Comparison of ENCODE assay signal across 9 cellular contexts in genomic region chr13:67736646-67737420, GRCh38.
DNase-seq lines count a peak whose midpoint lies in the region; ATAC-seq and TF ChIP-seq lines count a peak whose summit lies in the region.
"Had no signal": no experiment of that assay in that cellular context is flagged by ENCODE, and none has a peak within 500 bp of the region (broad histone marks: within the 10 kb centered on the region; RNA-seq: fewer than 3 reads in every experiment).

No MANE protein-coding gene starts in this region.

- H3K27ac Mint-ChIP-seq in stimulated activated naive B cell treated with anti-CD40 and anti-IgM and Interleukin-4, amounts not matched to agents 10 μg/mL and 1 μg/mL and 100 μg/mL, for 72 hours: no peak overlapping the region
- no peak overlapping the region for H3K27ac Mint-ChIP-seq in activated CD8-positive, alpha-beta memory T cell treated with anti-CD3 and anti-CD28 coated beads, Interleukin-2, amount 10 ng/mL, durations not matched to agents 7 days and 5 days

- no peak for TF ChIP-seq CTCF in fibroblast of villous mesenchyme (IDR thresholded peaks at IDR 0.05; ENCODE audit: insufficient read depth, low read depth, low read length)

- no peak overlapping the region for H3K4me3 Mint-ChIP-seq in stimulated activated naive B cell treated with anti-CD40 and anti-IgM and Interleukin-4, amounts not matched to agents 10 μg/mL and 1 μg/mL and 100 μg/mL, for 72 hours
- H3K4me3 Mint-ChIP-seq in activated CD8-positive, alpha-beta memory T cell treated with anti-CD3 and anti-CD28 coated beads, Interleukin-2, amount 10 ng/mL, durations not matched to agents 7 days and 5 days: no peak overlapping the region

- CTCF ChIA-PET in activated CD8-positive, alpha-beta memory T cell treated with anti-CD3 and anti-CD28 coated beads, Interleukin-2, amount 10 ng/mL, durations not matched to agents 7 days and 5 days (lab: Charles Lee): no interaction called here

- peaks cover 0 to 4% of the 10 kb centered on the region in 2 donors for H3K9me3 Mint-ChIP-seq in stimulated activated naive B cell treated with anti-CD40 and anti-IgM and Interleukin-4, amounts not matched to agents 10 μg/mL and 1 μg/mL and 100 μg/mL, for 72 hours
- peaks cover 14% of the 10 kb centered on the region for H3K9me3 Mint-ChIP-seq in activated CD8-positive, alpha-beta memory T cell treated with anti-CD3 and anti-CD28 coated beads, Interleukin-2, amount 10 ng/mL, durations not matched to agents 7 days and 5 days (ENCODE audit: low read depth)

- ATAC-seq in stimulated activated naive B cell treated with anti-CD40 and anti-IgM and Interleukin-4, amounts not matched to agents 10 μg/mL and 1 μg/mL and 100 μg/mL, for 72 hours (replicated peaks): peak; percentile 69 to 84
- no peak for ATAC-seq in HG02870 (IDR thresholded peaks at IDR 0.05; ENCODE audit: unreplicated experiment)
- ATAC-seq in activated CD8-positive, alpha-beta memory T cell treated with anti-CD3 and anti-CD28 coated beads, Interleukin-2, amount 10 ng/mL, durations not matched to agents 7 days and 5 days: no peak

- DNase-seq in NCI-H1694 treated with DMSO at 0.1 percent for 48 hours (lab: John Stamatoyannopoulos, UW) (peak; percentile 1), NCI-H1694 (lab: John Stamatoyannopoulos, UW) (no peak), NCI-H82 treated with DMSO at 0.1 percent for 48 hours (lab: John Stamatoyannopoulos, UW; ENCODE audit: unreplicated experiment) (peak; percentile 35), fibroblast of villous mesenchyme (ENCODE audit: low read depth) (peak; percentile 33)
- DNase-seq in stimulated activated naive B cell treated with anti-CD40 and anti-IgM and Interleukin-4, amounts not matched to agents 10 μg/mL and 1 μg/mL and 100 μg/mL, for 72 hours: no peak
- DNase-seq in activated T-cell treated with anti-CD3 and anti-CD28 coated beads, Interleukin-2, amount 50 U/mL, for 48 hours: no peak
- DNase-seq in activated CD8-positive, alpha-beta memory T cell treated with anti-CD3 and anti-CD28 coated beads, Interleukin-2, amount 10 ng/mL, durations not matched to agents 7 days and 5 days: no peak

- H3K4me1 Mint-ChIP-seq in stimulated activated naive B cell treated with anti-CD40 and anti-IgM and Interleukin-4, amounts not matched to agents 10 μg/mL and 1 μg/mL and 100 μg/mL, for 72 hours: peaks cover 0 to 4% of the 10 kb centered on the region in 2 donors
- no peaks in the 10 kb centered on the region for H3K4me1 Mint-ChIP-seq in activated CD8-positive, alpha-beta memory T cell treated with anti-CD3 and anti-CD28 coated beads, Interleukin-2, amount 10 ng/mL, durations not matched to agents 7 days and 5 days

- H3K36me3 Mint-ChIP-seq in stimulated activated naive B cell treated with anti-CD40 and anti-IgM and Interleukin-4, amounts not matched to agents 10 μg/mL and 1 μg/mL and 100 μg/mL, for 72 hours: no peaks in the 10 kb centered on the region
- H3K36me3 Mint-ChIP-seq in activated CD8-positive, alpha-beta memory T cell treated with anti-CD3 and anti-CD28 coated beads, Interleukin-2, amount 10 ng/mL, durations not matched to agents 7 days and 5 days: no peaks in the 10 kb centered on the region

- H3K27me3 Mint-ChIP-seq in stimulated activated naive B cell treated with anti-CD40 and anti-IgM and Interleukin-4, amounts not matched to agents 10 μg/mL and 1 μg/mL and 100 μg/mL, for 72 hours: no peaks in the 10 kb centered on the region
- no peaks in the 10 kb centered on the region for H3K27me3 Mint-ChIP-seq in activated CD8-positive, alpha-beta memory T cell treated with anti-CD3 and anti-CD28 coated beads, Interleukin-2, amount 10 ng/mL, durations not matched to agents 7 days and 5 days

- no peak overlapping the region for H3K4me3 ChIP-seq in fibroblast of villous mesenchyme (ENCODE audit: low read depth, low read length)
- H3K4me3 ChIP-seq: vagina had no signal

Comparison
In these comparisons a context has a peak if more than half of its experiments do, and no peak if none do; other contexts are left out.
1. DNase-seq: peak in NCI-H1694 treated with DMSO at 0.1 percent for 48 hours (single experiment), NCI-H82 treated with DMSO at 0.1 percent for 48 hours (single experiment) and fibroblast of villous mesenchyme (single experiment); none in NCI-H1694 (single experiment), stimulated activated naive B cell treated with anti-CD40 and anti-IgM and Interleukin-4, amounts not matched to agents 10 μg/mL and 1 μg/mL and 100 μg/mL, for 72 hours (single experiment), activated T-cell treated with anti-CD3 and anti-CD28 coated beads, Interleukin-2, amount 50 U/mL, for 48 hours (0 of 2) and activated CD8-positive, alpha-beta memory T cell treated with anti-CD3 and anti-CD28 coated beads, Interleukin-2, amount 10 ng/mL, durations not matched to agents 7 days and 5 days (single experiment).
2. ATAC-seq: peak in stimulated activated naive B cell treated with anti-CD40 and anti-IgM and Interleukin-4, amounts not matched to agents 10 μg/mL and 1 μg/mL and 100 μg/mL, for 72 hours (2 of 2); none in HG02870 (single experiment) and activated CD8-positive, alpha-beta memory T cell treated with anti-CD3 and anti-CD28 coated beads, Interleukin-2, amount 10 ng/mL, durations not matched to agents 7 days and 5 days (single experiment).